Comparison of ENCODE assay signal across 1 cellular context in the genomic region with DNA sequence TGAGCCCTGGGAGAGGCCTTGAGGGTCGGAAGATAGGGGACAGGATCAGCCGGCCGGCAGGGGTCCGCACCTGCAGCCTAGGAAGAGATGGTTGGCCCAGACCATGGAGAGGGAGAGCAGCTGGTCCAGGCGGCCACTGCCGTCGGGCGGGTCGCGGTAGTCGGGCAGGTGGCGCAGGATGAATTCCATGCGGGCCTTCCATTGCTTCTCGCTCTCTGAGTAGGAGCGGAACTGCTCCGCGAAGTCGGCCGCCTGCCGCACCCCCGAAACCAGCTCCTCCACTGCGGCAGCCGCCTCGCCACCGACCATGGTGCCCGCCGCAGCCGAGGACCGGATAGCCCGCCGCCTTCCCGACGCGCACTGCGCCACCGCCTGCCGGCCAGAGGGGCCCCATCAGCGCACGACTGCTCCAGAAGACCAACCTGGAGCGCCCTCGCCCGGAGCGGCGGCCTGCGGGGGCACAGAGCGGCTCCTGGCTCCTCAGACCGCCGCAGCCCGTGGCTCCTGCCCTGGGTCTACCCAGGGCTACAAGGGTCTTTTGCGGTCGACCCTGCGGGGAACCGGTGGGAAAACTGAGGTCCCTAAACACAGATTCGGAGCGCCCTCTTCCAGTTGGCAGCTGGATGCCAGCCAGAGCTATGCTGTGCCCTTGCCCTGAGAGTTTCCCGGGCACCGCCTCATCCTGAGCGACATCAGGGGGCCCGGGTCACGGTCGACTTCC.
A peak's percentile ranks its signal among the peaks of the same experiment; 100 is the strongest.
TF ChIP-seq lines count a peak whose summit lies in the region.

A gene with protein sequence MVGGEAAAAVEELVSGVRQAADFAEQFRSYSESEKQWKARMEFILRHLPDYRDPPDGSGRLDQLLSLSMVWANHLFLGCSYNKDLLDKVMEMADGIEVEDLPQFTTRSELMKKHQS (minus strand): TSS at position 336 of the 721 bp plus-strand sequence. CDS start 27 bp downstream, at position 309.

TF ChIP-seq in HepG2, 621 proteins besides CTCF, POLR2A, EP300 and RAD21 (continued from another document and continues in another):
- TF ChIP-seq SRSF1 (optimal IDR thresholded peaks at IDR 0.05; ENCODE audit: low read depth, low read length) (no peak), TMF1 (CRISPR knock-in tag; IDR thresholded peaks at IDR 0.05; ENCODE audit: low read depth) (no peak; the same call in none of the 2 replicates), NKX3-1 (CRISPR knock-in tag; IDR thresholded peaks at IDR 0.05) (no peak), ZNF431 (CRISPR knock-in tag; IDR thresholded peaks at IDR 0.05; ENCODE audit: borderline replicate concordance, low read depth) (peak; percentile 82; the same call in 1 of the 2 replicates), ZNF570 (CRISPR knock-in tag; IDR thresholded peaks at IDR 0.05; ENCODE audit: borderline replicate concordance) (0 out of 2 replicates have a peak, but pooled peaks have one; percentile 56), PPARG (CRISPR knock-in tag; conservative IDR thresholded peaks at IDR 0.05) (peak; percentile 76), GATA4 (IDR thresholded peaks at IDR 0.05; ENCODE audit: borderline replicate concordance, low read depth) (peak; percentile 64), U2AF2 (IDR thresholded peaks at IDR 0.05; ENCODE audit: low read depth, low read length) (no peak), ARNTL (CRISPR knock-in tag; IDR thresholded peaks at IDR 0.05) (no peak), ZNF674 (CRISPR knock-in tag; IDR thresholded peaks at IDR 0.05; ENCODE audit: low read depth) (peak; percentile 97), NR2F1 (CRISPR knock-in tag; IDR thresholded peaks at IDR 0.05) (no peak), KMT2B (CRISPR knock-in tag; IDR thresholded peaks at IDR 0.05) (peak; percentile 97), GATAD2A (CRISPR knock-in tag; IDR thresholded peaks at IDR 0.05) (peak; percentile 74), CHD2 (IDR thresholded peaks at IDR 0.05; ENCODE audit: low read depth, low read length) (no peak), MAF1 (CRISPR knock-in tag; IDR thresholded peaks at IDR 0.05; ENCODE audit: borderline replicate concordance) (peak; percentile 72; the same call in 1 of the 2 replicates), SRSF9 (IDR thresholded peaks at IDR 0.05; ENCODE audit: borderline replicate concordance, insufficient read depth, low read depth, low read length, poor library complexity, severe bottlenecking) (no peak), ZNF772 (CRISPR knock-in tag; IDR thresholded peaks at IDR 0.05) (peak; percentile 92), BORCS8-MEF2B (CRISPR knock-in tag; IDR thresholded peaks at IDR 0.05) (peak; percentile 96), ZNF383 (CRISPR knock-in tag; IDR thresholded peaks at IDR 0.05; ENCODE audit: borderline replicate concordance) (peak; percentile 93; the same call in 1 of the 2 replicates), HNRNPLL (IDR thresholded peaks at IDR 0.05; ENCODE audit: low read depth, low read length, poor library complexity, severe bottlenecking) (peak; percentile 81), ZNF484 (CRISPR knock-in tag; IDR thresholded peaks at IDR 0.05; ENCODE audit: borderline replicate concordance, low read depth) (no peak), ZNF629 (CRISPR knock-in tag; conservative IDR thresholded peaks at IDR 0.05) (peak; percentile 33; the same call in 1 of the 2 replicates), ETV6 (CRISPR knock-in tag; conservative IDR thresholded peaks at IDR 0.05) (peak; percentile 88), NBN (conservative IDR thresholded peaks at IDR 0.05) (no peak), HNRNPL (IDR thresholded peaks at IDR 0.05; ENCODE audit: low read depth, low read length) (peak; percentile 91), EED (CRISPR knock-in tag; IDR thresholded peaks at IDR 0.05) (peak; percentile 85), ZNF670 (CRISPR knock-in tag; IDR thresholded peaks at IDR 0.05; ENCODE audit: borderline replicate concordance) (peak; percentile 75; the same call in 1 of the 2 replicates), ZNF709 (CRISPR knock-in tag; IDR thresholded peaks at IDR 0.05) (peak; percentile 79), MED13 (CRISPR knock-in tag; IDR thresholded peaks at IDR 0.05) (peak; percentile 81; the same call in 1 of the 2 replicates), ZNF563 (CRISPR knock-in tag; IDR thresholded peaks at IDR 0.05) (peak; percentile 90; the same call in 1 of the 2 replicates), AKAP8 (CRISPR knock-in tag; IDR thresholded peaks at IDR 0.05) (peak; percentile 78; the same call in 1 of the 2 replicates), ZSCAN12 (CRISPR knock-in tag; IDR thresholded peaks at IDR 0.05) (no peak), CHCHD3 (CRISPR knock-in tag; IDR thresholded peaks at IDR 0.05) (peak; percentile 96), PAWR (CRISPR knock-in tag; IDR thresholded peaks at IDR 0.05; ENCODE audit: borderline replicate concordance) (no peak), MAFK (conservative IDR thresholded peaks at IDR 0.05 in 1 of 2, IDR thresholded peaks at IDR 0.05 in 1 of 2; ENCODE audit: low read length in 2 of 2) (no peak), NAIF1 (CRISPR knock-in tag; IDR thresholded peaks at IDR 0.05; ENCODE audit: borderline replicate concordance) (no peak), ZNF766 (CRISPR knock-in tag; IDR thresholded peaks at IDR 0.05; ENCODE audit: borderline replicate concordance) (peak; percentile 86; the same call in 1 of the 2 replicates), EHMT2 (IDR thresholded peaks at IDR 0.05; ENCODE audit: borderline replicate concordance, low read depth, low read length) (no peak), ZNF282 (IDR thresholded peaks at IDR 0.05; ENCODE audit: partially characterized antibody) (no peak), HNF4G (IDR thresholded peaks at IDR 0.05; ENCODE audit: borderline replicate concordance, low read depth, low read length) (peak; percentile 42; the same call in 1 of the 2 replicates), HNF4G (CRISPR knock-in tag; IDR thresholded peaks at IDR 0.05; ENCODE audit: borderline replicate concordance, low read depth) (no peak; the same call in 1 of the 2 replicates), ZSCAN21 (CRISPR knock-in tag; IDR thresholded peaks at IDR 0.05; ENCODE audit: borderline replicate concordance) (peak; percentile 97), RARA (CRISPR knock-in tag; IDR thresholded peaks at IDR 0.05) (peak; percentile 60; the same call in 1 of the 2 replicates), DMAP1 (CRISPR knock-in tag; IDR thresholded peaks at IDR 0.05) (peak; percentile 92), ZNF567 (CRISPR knock-in tag; IDR thresholded peaks at IDR 0.05; ENCODE audit: borderline replicate concordance) (0 out of 2 replicates have a peak, but pooled peaks have one; percentile 88), ZNF274 (CRISPR knock-in tag; IDR thresholded peaks at IDR 0.05) (peak; percentile 94), ZSCAN25 (CRISPR knock-in tag; IDR thresholded peaks at IDR 0.05) (no peak), PHF5A (CRISPR knock-in tag; IDR thresholded peaks at IDR 0.05; ENCODE audit: low read depth, unreplicated experiment) (peak; percentile 47), RBM39 (IDR thresholded peaks at IDR 0.05; ENCODE audit: low read depth, low read length, poor library complexity, severe bottlenecking) (peak; percentile 45), PTBP1 (IDR thresholded peaks at IDR 0.05; ENCODE audit: low read depth, low read length, poor library complexity, severe bottlenecking) (no peak)
- TF ChIP-seq, protein P1, sequence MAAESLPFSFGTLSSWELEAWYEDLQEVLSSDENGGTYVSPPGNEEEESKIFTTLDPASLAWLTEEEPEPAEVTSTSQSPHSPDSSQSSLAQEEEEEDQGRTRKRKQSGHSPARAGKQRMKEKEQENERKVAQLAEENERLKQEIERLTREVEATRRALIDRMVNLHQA (CRISPR knock-in tag; IDR thresholded peaks at IDR 0.05), result no peak
- TF ChIP-seq, protein P2, sequence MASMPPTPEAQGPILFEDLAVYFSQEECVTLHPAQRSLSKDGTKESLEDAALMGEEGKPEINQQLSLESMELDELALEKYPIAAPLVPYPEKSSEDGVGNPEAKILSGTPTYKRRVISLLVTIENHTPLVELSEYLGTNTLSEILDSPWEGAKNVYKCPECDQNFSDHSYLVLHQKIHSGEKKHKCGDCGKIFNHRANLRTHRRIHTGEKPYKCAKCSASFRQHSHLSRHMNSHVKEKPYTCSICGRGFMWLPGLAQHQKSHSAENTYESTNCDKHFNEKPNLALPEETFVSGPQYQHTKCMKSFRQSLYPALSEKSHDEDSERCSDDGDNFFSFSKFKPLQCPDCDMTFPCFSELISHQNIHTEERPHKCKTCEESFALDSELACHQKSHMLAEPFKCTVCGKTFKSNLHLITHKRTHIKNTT (CRISPR knock-in tag; IDR thresholded peaks at IDR 0.05), result no peak
- TF ChIP-seq, protein P3, sequence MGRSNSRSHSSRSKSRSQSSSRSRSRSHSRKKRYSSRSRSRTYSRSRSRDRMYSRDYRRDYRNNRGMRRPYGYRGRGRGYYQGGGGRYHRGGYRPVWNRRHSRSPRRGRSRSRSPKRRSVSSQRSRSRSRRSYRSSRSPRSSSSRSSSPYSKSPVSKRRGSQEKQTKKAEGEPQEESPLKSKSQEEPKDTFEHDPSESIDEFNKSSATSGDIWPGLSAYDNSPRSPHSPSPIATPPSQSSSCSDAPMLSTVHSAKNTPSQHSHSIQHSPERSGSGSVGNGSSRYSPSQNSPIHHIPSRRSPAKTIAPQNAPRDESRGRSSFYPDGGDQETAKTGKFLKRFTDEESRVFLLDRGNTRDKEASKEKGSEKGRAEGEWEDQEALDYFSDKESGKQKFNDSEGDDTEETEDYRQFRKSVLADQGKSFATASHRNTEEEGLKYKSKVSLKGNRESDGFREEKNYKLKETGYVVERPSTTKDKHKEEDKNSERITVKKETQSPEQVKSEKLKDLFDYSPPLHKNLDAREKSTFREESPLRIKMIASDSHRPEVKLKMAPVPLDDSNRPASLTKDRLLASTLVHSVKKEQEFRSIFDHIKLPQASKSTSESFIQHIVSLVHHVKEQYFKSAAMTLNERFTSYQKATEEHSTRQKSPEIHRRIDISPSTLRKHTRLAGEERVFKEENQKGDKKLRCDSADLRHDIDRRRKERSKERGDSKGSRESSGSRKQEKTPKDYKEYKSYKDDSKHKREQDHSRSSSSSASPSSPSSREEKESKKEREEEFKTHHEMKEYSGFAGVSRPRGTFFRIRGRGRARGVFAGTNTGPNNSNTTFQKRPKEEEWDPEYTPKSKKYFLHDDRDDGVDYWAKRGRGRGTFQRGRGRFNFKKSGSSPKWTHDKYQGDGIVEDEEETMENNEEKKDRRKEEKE (IDR thresholded peaks at IDR 0.05), result no peak
- TF ChIP-seq, protein P4, sequence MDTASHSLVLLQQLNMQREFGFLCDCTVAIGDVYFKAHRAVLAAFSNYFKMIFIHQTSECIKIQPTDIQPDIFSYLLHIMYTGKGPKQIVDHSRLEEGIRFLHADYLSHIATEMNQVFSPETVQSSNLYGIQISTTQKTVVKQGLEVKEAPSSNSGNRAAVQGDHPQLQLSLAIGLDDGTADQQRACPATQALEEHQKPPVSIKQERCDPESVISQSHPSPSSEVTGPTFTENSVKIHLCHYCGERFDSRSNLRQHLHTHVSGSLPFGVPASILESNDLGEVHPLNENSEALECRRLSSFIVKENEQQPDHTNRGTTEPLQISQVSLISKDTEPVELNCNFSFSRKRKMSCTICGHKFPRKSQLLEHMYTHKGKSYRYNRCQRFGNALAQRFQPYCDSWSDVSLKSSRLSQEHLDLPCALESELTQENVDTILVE (CRISPR knock-in tag; IDR thresholded peaks at IDR 0.05), result peak; percentile 90; the same call in 1 of the 2 replicates
- TF ChIP-seq, protein P5, sequence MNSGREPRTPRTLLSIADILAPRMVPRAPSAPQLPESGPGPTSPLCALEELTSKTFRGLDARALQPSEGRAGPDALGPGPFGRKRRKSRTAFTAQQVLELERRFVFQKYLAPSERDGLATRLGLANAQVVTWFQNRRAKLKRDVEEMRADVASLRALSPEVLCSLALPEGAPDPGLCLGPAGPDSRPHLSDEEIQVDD (CRISPR knock-in tag; IDR thresholded peaks at IDR 0.05; ENCODE audit: borderline replicate concordance), result peak; percentile 44; the same call in 1 of the 2 replicates
- TF ChIP-seq, protein P6, sequence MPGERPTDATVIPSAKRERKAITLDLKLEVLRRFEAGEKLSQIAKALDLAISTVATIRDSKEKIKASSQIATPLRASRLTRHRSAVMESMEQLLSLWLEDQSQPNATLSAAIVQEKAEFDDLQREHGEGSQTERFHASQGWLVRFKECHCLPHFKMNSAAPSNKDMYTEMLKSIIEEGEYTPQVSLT (CRISPR knock-in tag; IDR thresholded peaks at IDR 0.05; ENCODE audit: borderline replicate concordance, low read depth), result no peak
- TF ChIP-seq, protein P7, sequence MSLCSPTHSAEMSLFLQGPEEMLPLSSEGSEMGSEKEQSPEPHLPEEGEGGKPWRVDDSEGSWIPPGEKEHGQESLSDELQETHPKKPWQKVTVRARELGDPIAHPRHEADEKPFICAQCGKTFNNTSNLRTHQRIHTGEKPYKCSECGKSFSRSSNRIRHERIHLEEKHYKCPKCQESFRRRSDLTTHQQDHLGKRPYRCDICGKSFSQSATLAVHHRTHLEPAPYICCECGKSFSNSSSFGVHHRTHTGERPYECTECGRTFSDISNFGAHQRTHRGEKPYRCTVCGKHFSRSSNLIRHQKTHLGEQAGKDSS (CRISPR knock-in tag; IDR thresholded peaks at IDR 0.05; ENCODE audit: borderline replicate concordance, low read depth), result peak; percentile 98
- TF ChIP-seq, protein P8, sequence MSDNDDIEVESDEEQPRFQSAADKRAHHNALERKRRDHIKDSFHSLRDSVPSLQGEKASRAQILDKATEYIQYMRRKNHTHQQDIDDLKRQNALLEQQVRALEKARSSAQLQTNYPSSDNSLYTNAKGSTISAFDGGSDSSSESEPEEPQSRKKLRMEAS (IDR thresholded peaks at IDR 0.05), result peak; percentile 92
- TF ChIP-seq, protein P9, sequence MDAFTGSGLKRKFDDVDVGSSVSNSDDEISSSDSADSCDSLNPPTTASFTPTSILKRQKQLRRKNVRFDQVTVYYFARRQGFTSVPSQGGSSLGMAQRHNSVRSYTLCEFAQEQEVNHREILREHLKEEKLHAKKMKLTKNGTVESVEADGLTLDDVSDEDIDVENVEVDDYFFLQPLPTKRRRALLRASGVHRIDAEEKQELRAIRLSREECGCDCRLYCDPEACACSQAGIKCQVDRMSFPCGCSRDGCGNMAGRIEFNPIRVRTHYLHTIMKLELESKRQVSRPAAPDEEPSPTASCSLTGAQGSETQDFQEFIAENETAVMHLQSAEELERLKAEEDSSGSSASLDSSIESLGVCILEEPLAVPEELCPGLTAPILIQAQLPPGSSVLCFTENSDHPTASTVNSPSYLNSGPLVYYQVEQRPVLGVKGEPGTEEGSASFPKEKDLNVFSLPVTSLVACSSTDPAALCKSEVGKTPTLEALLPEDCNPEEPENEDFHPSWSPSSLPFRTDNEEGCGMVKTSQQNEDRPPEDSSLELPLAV (CRISPR knock-in tag; conservative IDR thresholded peaks at IDR 0.05; ENCODE audit: low read depth), result 0 out of 2 replicates have a peak, but pooled peaks have one; percentile 33
- TF ChIP-seq, protein P10, sequence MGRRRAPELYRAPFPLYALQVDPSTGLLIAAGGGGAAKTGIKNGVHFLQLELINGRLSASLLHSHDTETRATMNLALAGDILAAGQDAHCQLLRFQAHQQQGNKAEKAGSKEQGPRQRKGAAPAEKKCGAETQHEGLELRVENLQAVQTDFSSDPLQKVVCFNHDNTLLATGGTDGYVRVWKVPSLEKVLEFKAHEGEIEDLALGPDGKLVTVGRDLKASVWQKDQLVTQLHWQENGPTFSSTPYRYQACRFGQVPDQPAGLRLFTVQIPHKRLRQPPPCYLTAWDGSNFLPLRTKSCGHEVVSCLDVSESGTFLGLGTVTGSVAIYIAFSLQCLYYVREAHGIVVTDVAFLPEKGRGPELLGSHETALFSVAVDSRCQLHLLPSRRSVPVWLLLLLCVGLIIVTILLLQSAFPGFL (CRISPR knock-in tag; IDR thresholded peaks at IDR 0.05), result no peak; the same call in 1 of the 2 replicates
